Comparison of ENCODE assay signal across 8 cellular contexts in genomic region chr9:107282268-107282667, GRCh38. TPM values are rescaled to one million over a fixed set of nuclear protein-coding genes. Genes with fewer than 3 reads are reported as not detected.
DNase-seq lines count a peak whose midpoint lies in the region; ATAC-seq lines count a peak whose summit lies in the region.

No MANE protein-coding gene starts in this region.

- peak overlapping the region; percentile 73 for H3K27ac Mint-ChIP-seq in activated T-helper 17 cell treated with anti-CD3 and anti-CD28 coated beads, Interleukin-2, amount 50 U/mL, for 72 hours

- H3K4me3 ChIP-seq in iPS-15b (ENCODE audit: low read depth, low read length), result peak overlapping the region; percentile 74

- H3K36me3 ChIP-seq in ES-I3 (ENCODE audit: insufficient read depth, low read length), result no peaks in the 10 kb centered on the region
- no peaks in the 10 kb centered on the region for H3K36me3 ChIP-seq in iPS-15b (ENCODE audit: control insufficient read depth, insufficient read depth, low read length)

- H3K4me1 ChIP-seq in ES-I3 (ENCODE audit: insufficient read depth, low read length) (peaks cover 10% of the 10 kb centered on the region), iPS-15b (ENCODE audit: control insufficient read depth, insufficient read depth, low read length) (peaks cover 3% of the 10 kb centered on the region)

- H3K27me3 ChIP-seq in iPS-15b (ENCODE audit: control insufficient read depth, insufficient read depth, low read length), result no peaks in the 10 kb centered on the region

- peak overlapping the region; percentile 78 for H3K4me3 Mint-ChIP-seq in activated T-helper 17 cell treated with anti-CD3 and anti-CD28 coated beads, Interleukin-2, amount 50 U/mL, for 72 hours

- H3K9me3 ChIP-seq in ES-I3 (ENCODE audit: control insufficient read depth, insufficient read depth, low read length), result no peaks in the 10 kb centered on the region
- H3K9me3 ChIP-seq in iPS-15b (ENCODE audit: control insufficient read depth, insufficient read depth, low read length), result no peaks in the 10 kb centered on the region

- ATAC-seq in HG02938 (IDR thresholded peaks at IDR 0.05; ENCODE audit: unreplicated experiment) (peak; percentile 0), GM21381 (IDR thresholded peaks at IDR 0.05; ENCODE audit: unreplicated experiment) (no peak)
- no peak for ATAC-seq in activated T-helper 17 cell treated with anti-CD3 and anti-CD28 coated beads, Interleukin-2, amount 50 U/mL, for 72 hours (replicated peaks)
- ATAC-seq in activated CD4-positive, CD25-positive, alpha-beta regulatory T cell treated with anti-CD3 and anti-CD28 coated beads, Interleukin-2, amount 50 U/mL, for 24 hours, result no peak

- peak overlapping the region; percentile 78 for H3K27ac ChIP-seq in substantia nigra (ENCODE audit: low read depth, low read length, poor library complexity, severe bottlenecking)

- H3K9me3 Mint-ChIP-seq in activated T-helper 17 cell treated with anti-CD3 and anti-CD28 coated beads, Interleukin-2, amount 50 U/mL, for 72 hours, result no peaks in the 10 kb centered on the region

- H3K36me3 Mint-ChIP-seq in activated T-helper 17 cell treated with anti-CD3 and anti-CD28 coated beads, Interleukin-2, amount 50 U/mL, for 72 hours (ENCODE audit: low read depth), result peaks cover 36% of the 10 kb centered on the region

- H3K4me1 Mint-ChIP-seq in activated T-helper 17 cell treated with anti-CD3 and anti-CD28 coated beads, Interleukin-2, amount 50 U/mL, for 72 hours, result peaks cover 20% of the 10 kb centered on the region

- peaks cover 3% of the 10 kb centered on the region for H3K27me3 Mint-ChIP-seq in activated T-helper 17 cell treated with anti-CD3 and anti-CD28 coated beads, Interleukin-2, amount 50 U/mL, for 72 hours

- DNase-seq in substantia nigra (lab: John Stamatoyannopoulos, UW) (peak in 6 of 49 donors; percentile 20 to 37 (median 31)), GOT3 (lab: John Stamatoyannopoulos, UW) (no peak)

- peak overlapping the region; percentile 67 for H3K9ac ChIP-seq in ES-I3 (ENCODE audit: low read depth, low read length)
- peak overlapping the region; percentile 88 for H3K9ac ChIP-seq in iPS-15b (ENCODE audit: low read depth, low read length)

RNA-seq across cellular contexts. Expression of gene RAD23B, which starts 0.8 kb away (rescaled TPM):
- total RNA-seq in activated T-helper 17 cell treated with anti-CD3 and anti-CD28 coated beads, Interleukin-2, amount 50 U/mL, for 72 hours, result 100 to 1,000 TPM in 1 of 2 donors, 10 to 100 TPM in 1; 67.7 to 113 TPM
